ENCODE assay signal across 11 cellular contexts in the genomic region with DNA sequence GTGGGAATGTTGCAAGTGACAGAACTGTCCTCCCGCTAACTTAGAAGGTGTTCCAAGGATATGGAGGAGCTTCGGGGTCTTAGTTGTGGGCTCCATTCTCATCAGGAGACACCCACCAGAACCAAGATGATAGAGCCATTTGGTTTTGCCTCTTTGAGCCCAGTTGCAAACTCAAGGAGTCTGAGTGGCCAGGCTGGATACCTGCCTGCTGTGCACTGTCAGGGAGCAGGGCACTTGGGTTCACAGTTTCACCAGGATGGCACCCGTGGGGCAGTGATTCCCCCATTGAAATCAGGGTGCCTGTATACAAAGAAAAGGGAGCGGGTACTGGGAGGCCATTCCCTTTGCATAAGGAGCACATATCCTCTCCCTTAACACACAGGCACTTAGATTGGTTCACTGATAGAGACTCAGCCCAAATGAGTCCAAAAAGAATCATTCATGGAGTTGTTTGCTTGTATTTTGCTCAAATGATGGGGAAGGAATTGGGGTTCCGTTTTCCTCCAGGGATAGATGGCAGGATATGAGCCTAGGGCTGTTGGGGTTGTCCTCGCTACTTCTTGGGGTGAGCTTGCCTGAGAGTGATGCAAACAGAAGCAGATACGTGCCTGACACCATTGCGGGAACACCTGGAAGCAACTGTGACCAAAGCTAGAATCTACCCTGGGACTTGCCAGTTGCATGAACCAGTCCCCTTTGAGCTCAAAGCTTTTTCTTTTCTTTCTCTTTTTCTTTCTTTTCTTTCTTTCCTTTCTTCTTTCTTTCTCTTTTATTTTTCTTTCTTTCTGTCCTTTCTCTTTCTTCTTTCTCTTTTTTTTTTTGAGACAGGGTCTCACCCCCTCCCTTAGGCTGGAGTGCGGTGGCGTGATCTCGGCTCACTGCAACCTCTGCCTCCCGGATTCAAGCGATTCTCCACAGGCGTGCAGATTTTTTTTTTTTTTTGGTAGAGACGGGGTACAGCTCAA. TPM values are rescaled to one million over a fixed set of nuclear protein-coding genes. Genes with fewer than 3 reads are reported as not detected.
DNase-seq lines count a peak whose midpoint lies in the region; ATAC-seq and TF ChIP-seq lines count a peak whose summit lies in the region.
"Had no signal": no experiment of that assay in that cellular context is flagged by ENCODE, and none has a peak within 500 bp of the region (broad histone marks: within the 10 kb centered on the region; RNA-seq: fewer than 3 reads in every experiment).

No MANE protein-coding gene starts in this region.

- no peaks in the 10 kb centered on the region for H3K36me3 Mint-ChIP-seq in activated naive CD4-positive, alpha-beta T cell treated with anti-CD3 and anti-CD28 coated beads, Interleukin-2, amount 50 U/mL, for 24 hours

- peak overlapping the region; percentile 81 for H3K4me3 Mint-ChIP-seq in activated naive CD4-positive, alpha-beta T cell treated with anti-CD3 and anti-CD28 coated beads, Interleukin-2, amount 50 U/mL, for 24 hours
- peak overlapping the region; percentile 71 to 81 for H3K4me3 Mint-ChIP-seq in stimulated activated naive CD8-positive, alpha-beta T cell treated with anti-CD3 and anti-CD28 coated beads, Interleukin-15, amount 100 ng/mL, for 72 hours

- H3K36me3 ChIP-seq in endocrine pancreas (ENCODE audit: control insufficient read depth, insufficient read depth, low read length) (no peaks in the 10 kb centered on the region), lower lobe of right lung (peaks cover 25% of the 10 kb centered on the region)

- H3K9me3 ChIP-seq in endocrine pancreas (ENCODE audit: control insufficient read depth, low read length) = no peaks in the 10 kb centered on the region
- H3K9me3 ChIP-seq in lower lobe of right lung = no peaks in the 10 kb centered on the region
- H3K9me3 ChIP-seq: esophagus muscularis mucosa had no signal

- H3K27ac ChIP-seq in lower lobe of right lung = no peak overlapping the region
- H3K27ac ChIP-seq: esophagus muscularis mucosa had no signal

- intact Hi-C loops in lower lobe of right lung (cut with DNase I) = no loop called here

- no peaks in the 10 kb centered on the region for H3K27me3 Mint-ChIP-seq in activated naive CD4-positive, alpha-beta T cell treated with anti-CD3 and anti-CD28 coated beads, Interleukin-2, amount 50 U/mL, for 24 hours
- no peaks in the 10 kb centered on the region for H3K27me3 Mint-ChIP-seq in stimulated activated naive CD8-positive, alpha-beta T cell treated with anti-CD3 and anti-CD28 coated beads, Interleukin-15, amount 100 ng/mL, for 72 hours

- no peak for DNase-seq in activated naive CD4-positive, alpha-beta T cell treated with anti-CD3 and anti-CD28 coated beads, Interleukin-2, amount 50 U/mL, for 16 hours
- DNase-seq in RPMI8226 (peak; percentile 25), AG08395 (ENCODE audit: low spot score) (no peak), iPS-NIHi7 (ENCODE audit: extremely low spot score) (no peak), lower lobe of right lung (no peak)
- no peak for DNase-seq in stimulated activated naive CD8-positive, alpha-beta T cell treated with anti-CD3 and anti-CD28 coated beads, Interleukin-15, amount 100 ng/mL, for 72 hours
- DNase-seq: GOT3, NCI-H1930 had no signal

- peak overlapping the region; percentile 80 for H3K27ac Mint-ChIP-seq in activated naive CD4-positive, alpha-beta T cell treated with anti-CD3 and anti-CD28 coated beads, Interleukin-2, amount 50 U/mL, for 24 hours
- H3K27ac Mint-ChIP-seq in stimulated activated naive CD8-positive, alpha-beta T cell treated with anti-CD3 and anti-CD28 coated beads, Interleukin-15, amount 100 ng/mL, for 72 hours = peak overlapping the region; percentile 77 to 88

- H3K4me3 ChIP-seq in endocrine pancreas (ENCODE audit: control insufficient read depth, insufficient read depth, low read length) (no peak overlapping the region), lower lobe of right lung (no peak overlapping the region)

- no peaks in the 10 kb centered on the region for H3K9me3 Mint-ChIP-seq in activated naive CD4-positive, alpha-beta T cell treated with anti-CD3 and anti-CD28 coated beads, Interleukin-2, amount 50 U/mL, for 24 hours
- no peaks in the 10 kb centered on the region for H3K9me3 Mint-ChIP-seq in stimulated activated naive CD8-positive, alpha-beta T cell treated with anti-CD3 and anti-CD28 coated beads, Interleukin-15, amount 100 ng/mL, for 72 hours

- TF ChIP-seq CTCF in lower lobe of right lung (IDR thresholded peaks at IDR 0.05) = no peak

- no peak for ATAC-seq in stimulated activated naive CD8-positive, alpha-beta T cell treated with anti-CD3 and anti-CD28 coated beads, Interleukin-15, amount 100 ng/mL, for 72 hours
- ATAC-seq in lower lobe of right lung = no peak

- peaks cover 44% of the 10 kb centered on the region for H3K4me1 Mint-ChIP-seq in activated naive CD4-positive, alpha-beta T cell treated with anti-CD3 and anti-CD28 coated beads, Interleukin-2, amount 50 U/mL, for 24 hours
- peaks cover 74% of the 10 kb centered on the region for H3K4me1 Mint-ChIP-seq in stimulated activated naive CD8-positive, alpha-beta T cell treated with anti-CD3 and anti-CD28 coated beads, Interleukin-15, amount 100 ng/mL, for 72 hours

- H3K27me3 ChIP-seq in endocrine pancreas (ENCODE audit: control insufficient read depth, insufficient read depth, low read length) = no peaks in the 10 kb centered on the region
- peaks cover 11% of the 10 kb centered on the region for H3K27me3 ChIP-seq in lower lobe of right lung (ENCODE audit: low read depth)

- H3K4me1 ChIP-seq in endocrine pancreas (ENCODE audit: control insufficient read depth, insufficient read depth, low read length) (peaks cover 4% of the 10 kb centered on the region), lower lobe of right lung (peaks cover 25% of the 10 kb centered on the region)

- peak overlapping the region; percentile 34 for H3K9ac ChIP-seq in endocrine pancreas (ENCODE audit: control insufficient read depth, insufficient read depth, low read length)

RNA-seq across cellular contexts. Expression of a gene that starts 1.3 kb away (rescaled TPM):
- 1.7 TPM for total RNA-seq in lower lobe of right lung

RNA-seq across cellular contexts. Expression of a gene that starts 18.9 kb away (rescaled TPM):
- total RNA-seq in lower lobe of right lung = 59.4 TPM

RNA-seq across cellular contexts. Expression of a gene that starts 28.1 kb away (rescaled TPM):
- 23.1 TPM for total RNA-seq in lower lobe of right lung

RNA-seq across cellular contexts. Expression of a gene that starts 36.0 kb away (rescaled TPM):
- total RNA-seq in lower lobe of right lung = 0.80 TPM

RNA-seq across cellular contexts. Expression of a gene that starts 44.9 kb away (rescaled TPM):
- not detected for total RNA-seq in lower lobe of right lung
- total RNA-seq: esophagus muscularis mucosa had no signal
